In genomic region chrX:118637997-118638396, GRCh38 we compare ENCODE assay signal across 11 cellular contexts.
DNase-seq lines count a peak whose midpoint lies in the region; ATAC-seq and TF ChIP-seq lines count a peak whose summit lies in the region.
"Had no signal": no experiment of that assay in that cellular context is flagged by ENCODE, and none has a peak within 500 bp of the region (broad histone marks: within the 10 kb centered on the region; RNA-seq: fewer than 3 reads in every experiment).

No MANE protein-coding gene starts in this region.

- no peak overlapping the region for H3K4me3 Mint-ChIP-seq in CD4-positive, alpha-beta T cell

- POLR2A ChIA-PET in CD4-positive, alpha-beta T cell (lab: Charles Lee): no interaction called here

- CTCF ChIA-PET in CD4-positive, alpha-beta T cell (lab: Charles Lee): interaction anchor here (1.2 kb wide), 1 partner anchor 12 kb away, joined by 3 read pairs; no protein-coding TSS in a partner anchor

- H3K27ac ChIP-seq in CD4-positive, alpha-beta T cell (ENCODE audit: low read depth, low read length): no peak overlapping the region
- H3K27ac ChIP-seq in tibial artery: no peak overlapping the region

- no peaks in the 10 kb centered on the region for H3K27me3 ChIP-seq in CD4-positive, alpha-beta T cell (ENCODE audit: control insufficient read depth, insufficient read depth, low read length)
- H3K27me3 ChIP-seq in tibial artery: no peaks in the 10 kb centered on the region

- intact Hi-C loops in CD4-positive, alpha-beta T cell (cut with DNase I, micrococcal nuclease): loop anchor here in 1 of 2 experiments (2.0 kb wide), 1 partner anchor 21 kb away; no protein-coding TSS in a partner anchor
- intact Hi-C loops in sciatic nerve (cut with DNase I): no loop called here
- intact Hi-C loops in tibial artery (cut with DNase I; ENCODE audit: low total_unique reads): no loop called here

- no peak for TF ChIP-seq CTCF in CD4-positive, alpha-beta T cell (IDR thresholded peaks at IDR 0.05)
- TF ChIP-seq CTCF in choroid plexus epithelial cell (conservative IDR thresholded peaks at IDR 0.05; ENCODE audit: low read depth, low read length) (peak; percentile 42), tibial artery (IDR thresholded peaks at IDR 0.05) (no peak)

- DNase-seq in CD4-positive, alpha-beta T cell: no peak
- DNase-seq in M059J (ENCODE audit: low read depth) (peak; percentile 36), choroid plexus epithelial cell (ENCODE audit: low read depth) (peak; percentile 25), lung microvascular endothelial cell (ENCODE audit: low read depth in 2 of 2) (peak; percentile 2 to 24), sciatic nerve (ENCODE audit: low spot score) (no peak), tibial artery (no peak)
- DNase-seq: effector CD8-positive, alpha-beta T cell; stimulated activated CD4-positive, alpha-beta T cell treated with anti-CD3 and anti-CD28 coated beads, Interleukin-1b, Interleukin-23, amount 100 ng/mL, for 48 hours had no signal

- peak overlapping the region; percentile 47 for H3K27ac Mint-ChIP-seq in CD4-positive, alpha-beta T cell

- H3K9me3 Mint-ChIP-seq in CD4-positive, alpha-beta T cell: no peaks in the 10 kb centered on the region
- H3K9me3 Mint-ChIP-seq: activated naive CD4-positive, alpha-beta T cell treated with anti-CD3 and anti-CD28 coated beads, Interleukin-2, amount 50 U/mL, for 72 hours had no signal

- no peaks in the 10 kb centered on the region for H3K27me3 Mint-ChIP-seq in CD4-positive, alpha-beta T cell

- peaks cover 79% of the 10 kb centered on the region for H3K36me3 Mint-ChIP-seq in CD4-positive, alpha-beta T cell (ENCODE audit: low read depth)

- H3K4me1 ChIP-seq in tibial artery: no peaks in the 10 kb centered on the region

- no peaks in the 10 kb centered on the region for H3K4me1 Mint-ChIP-seq in CD4-positive, alpha-beta T cell (ENCODE audit: low read depth)

- peaks cover 5 to 26% (median 10%) of the 10 kb centered on the region in 3 donors for H3K36me3 ChIP-seq in tibial artery

- no peak overlapping the region for H3K4me3 ChIP-seq in choroid plexus epithelial cell (ENCODE audit: low read depth, low read length)
- H3K4me3 ChIP-seq in tibial artery: no peak overlapping the region

- H3K9me3 ChIP-seq in CD4-positive, alpha-beta T cell (ENCODE audit: control insufficient read depth, low read length): no peaks in the 10 kb centered on the region
- H3K9me3 ChIP-seq in tibial artery: no peaks in the 10 kb centered on the region

- no peak for ATAC-seq in CD4-positive, alpha-beta T cell (ENCODE audit: poor library complexity)
- ATAC-seq in sciatic nerve: no peak
- ATAC-seq in GM19023 (IDR thresholded peaks at IDR 0.05; ENCODE audit: unreplicated experiment): no peak
- ATAC-seq in GM21423 (IDR thresholded peaks at IDR 0.05; ENCODE audit: unreplicated experiment): no peak
- ATAC-seq: activated naive CD4-positive, alpha-beta T cell treated with anti-CD3 and anti-CD28 coated beads, Interleukin-2, amount 50 U/mL, for 72 hours had no signal

Comparison
In these comparisons a context has a peak if more than half of its experiments do, and no peak if none do; other contexts are left out.
1. DNase-seq: peak in M059J (single experiment), choroid plexus epithelial cell (single experiment) and lung microvascular endothelial cell (2 of 2); none in CD4-positive, alpha-beta T cell (0 of 10), sciatic nerve (single experiment) and tibial artery (0 of 2).